1 cellular context compared by ENCODE assay signal in genomic region chr2:179020156-179020750, GRCh38.
TF ChIP-seq lines count a peak whose summit lies in the region.

No MANE protein-coding gene starts in this region.

TF ChIP-seq in GM23338, 12 proteins besides CTCF, POLR2A, EP300 and RAD21 (continued from another document):
- TF ChIP-seq ETS1 (IDR thresholded peaks at IDR 0.05) (no peak), ZNF114 (CRISPR knock-in tag; IDR thresholded peaks at IDR 0.05) (no peak), EZH2phosphoT487 (IDR thresholded peaks at IDR 0.05; ENCODE audit: unreplicated experiment) (no peak)
TF ChIP-seq in GM23338: peak in this region for 0.
